ENCODE assay signal across 8 cellular contexts in the genomic region with DNA sequence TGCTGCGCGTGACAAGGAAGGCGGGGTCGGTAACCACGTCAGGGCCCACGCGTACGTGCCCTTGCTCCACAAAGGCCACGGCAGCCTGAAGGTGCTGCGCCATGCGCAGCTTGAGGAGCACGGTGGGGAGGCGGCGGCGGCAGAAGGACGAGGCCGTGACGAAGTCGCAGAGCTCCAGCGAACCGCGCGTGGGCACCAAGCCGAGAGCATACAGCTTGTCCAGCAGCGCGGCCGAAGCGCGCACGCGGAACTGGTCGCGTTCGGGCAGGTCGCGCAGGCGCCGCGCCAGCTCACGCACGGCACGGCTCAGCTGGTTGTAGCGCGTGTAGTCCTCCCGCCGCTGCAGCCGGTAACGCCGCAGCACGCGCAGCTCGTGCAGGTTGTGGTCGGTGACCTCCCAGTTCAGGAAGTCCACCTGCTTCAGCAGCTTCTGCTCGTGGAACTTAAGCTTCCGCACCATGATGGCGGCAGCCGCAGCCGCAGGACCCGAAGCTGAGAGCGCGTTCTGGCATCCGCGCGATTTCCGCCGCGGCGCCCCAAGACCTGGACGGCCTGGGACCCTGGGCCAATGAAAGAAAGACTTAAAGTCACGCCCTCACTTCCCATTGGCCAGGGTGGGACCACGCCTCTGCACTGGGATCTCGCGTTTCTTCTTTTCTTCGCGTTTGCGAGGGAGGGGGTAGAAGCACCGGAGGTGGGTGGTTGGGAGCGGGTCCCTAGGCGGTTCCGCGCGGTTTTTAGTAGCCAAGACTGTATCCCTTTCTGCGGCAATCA. TPM values are rescaled to one million over a fixed set of nuclear protein-coding genes. Genes with fewer than 3 reads are reported as not detected.
DNase-seq lines count a peak whose midpoint lies in the region; ATAC-seq and TF ChIP-seq lines count a peak whose summit lies in the region.

A gene with protein sequence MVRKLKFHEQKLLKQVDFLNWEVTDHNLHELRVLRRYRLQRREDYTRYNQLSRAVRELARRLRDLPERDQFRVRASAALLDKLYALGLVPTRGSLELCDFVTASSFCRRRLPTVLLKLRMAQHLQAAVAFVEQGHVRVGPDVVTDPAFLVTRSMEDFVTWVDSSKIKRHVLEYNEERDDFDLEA (minus strand): TSS at position 516 of the 774 bp plus-strand sequence. CDS start 56 bp downstream, at position 460.

- H4K20me1 ChIP-seq in PC-9 (ENCODE audit: insufficient read depth), result peaks cover 8% of the 10 kb centered on the region

- POLR2A ChIA-PET in PC-9 (lab: Charles Lee; ENCODE audit: unreplicated experiment), result interaction anchor here (0.6 to 1.2 kb wide), 8 partner anchors 14 to 548 kb away, joined by 3 to 21 read pairs (median 5); a partner anchor contains a TSS

- BruUV-seq in PC-9 (replicated peaks; lab: Mats Ljungman, UMichigan), result no TSS peak

- peaks cover 44% of the 10 kb centered on the region for H3K79me2 ChIP-seq in PC-9 (ENCODE audit: low read depth)

- H3K36me3 ChIP-seq in PC-9 (ENCODE audit: low read depth), result no peaks in the 10 kb centered on the region; the same call in 1 of the 2 replicates
- peaks cover 0 to 5% of the 10 kb centered on the region in 2 donors for H3K36me3 ChIP-seq in mucosa of rectum (ENCODE audit: control insufficient read depth in 2 of 2, insufficient read depth in 2 of 2, low read length in 2 of 2)

- H3F3A ChIP-seq in PC-9 (ENCODE audit: insufficient read depth, low read depth), result peaks cover 23% of the 10 kb centered on the region

- H3K9me3 ChIP-seq in PC-9 (ENCODE audit: insufficient read depth, low read depth) (no peaks in the 10 kb centered on the region), mucosa of rectum (ENCODE audit: control insufficient read depth in 2 of 2, low read length in 2 of 2) (no peaks in the 10 kb centered on the region)

- H3K4me1 ChIP-seq in PC-9 (replicated peaks; ENCODE audit: insufficient read depth) (peaks cover 38% of the 10 kb centered on the region), mucosa of rectum (ENCODE audit: control insufficient read depth in 2 of 2, insufficient read depth in 2 of 2, low read length in 2 of 2) (peaks cover 21 to 22% of the 10 kb centered on the region in 2 donors)

- H3K4me2 ChIP-seq in PC-9, result peak within 1 kb of the TSS; percentile 83

- DNase-seq in DMS153 (lab: John Stamatoyannopoulos, UW), result peak; percentile 87
- DNase-seq in Jurkat, Clone E6-1 (ENCODE audit: low read depth, low spot score), result peak; percentile 98
- peak; percentile 92 to 93 for DNase-seq in PC-9
- DNase-seq in activated T-cell treated with anti-CD3 and anti-CD28 coated beads, Interleukin-2, amount 50 U/mL, for 1 hour, result peak; percentile 89
- DNase-seq in epithelial cell of proximal tubule (ENCODE audit: low read depth), result peak; percentile 76
- DNase-seq in stimulated activated CD8-positive, alpha-beta memory T cell treated with anti-CD3 and anti-CD28 coated beads, Interleukin-4, amount 100 ng/mL, for 48 hours, result peak; percentile 94

- peak; percentile 85 for ATAC-seq in GM21619 (IDR thresholded peaks at IDR 0.05; ENCODE audit: unreplicated experiment)

- peak within 1 kb of the TSS; percentile 84 for H2AFZ ChIP-seq in PC-9

- no peaks in the 10 kb centered on the region for H3K9me2 ChIP-seq in PC-9 (ENCODE audit: insufficient read depth)

- H3K27me3 ChIP-seq in PC-9 (ENCODE audit: insufficient read depth, low read depth), result no peaks in the 10 kb centered on the region
- H3K27me3 ChIP-seq in mucosa of rectum (ENCODE audit: control insufficient read depth in 2 of 2, insufficient read depth in 2 of 2, low read length in 2 of 2), result no peaks in the 10 kb centered on the region

- H3K27ac ChIP-seq in PC-9 (peak within 1 kb of the TSS; percentile 70), mucosa of rectum (ENCODE audit: low read depth in 2 of 2, low read length in 2 of 2) (peak within 1 kb of the TSS; percentile 96 to 99)

- TF ChIP-seq CTCF in PC-9 (conservative IDR thresholded peaks at IDR 0.05) (no peak), epithelial cell of proximal tubule (conservative IDR thresholded peaks at IDR 0.05; ENCODE audit: low read depth, low read length) (no peak)

- intact Hi-C loops in PC-9 (cut with micrococcal nuclease; ENCODE audit: unreplicated experiment), result loop anchor here (2.0 to 5.0 kb wide), 6 partner anchors 13 to 273 kb away; a partner anchor contains a TSS

- peak within 1 kb of the TSS; percentile 66 for H3K4me3 ChIP-seq in Jurkat, Clone E6-1 (ENCODE audit: low read length)
- H3K4me3 ChIP-seq in PC-9, result peak within 1 kb of the TSS; percentile 88
- H3K4me3 ChIP-seq in epithelial cell of proximal tubule (ENCODE audit: low read depth, low read length), result peak within 1 kb of the TSS; percentile 89
- peak within 1 kb of the TSS; percentile 95 to 97 for H3K4me3 ChIP-seq in mucosa of rectum (ENCODE audit: low read length in 2 of 2)

- CTCF ChIA-PET in PC-9 (lab: Charles Lee), result interaction anchor here (1.0 kb wide), 1 partner anchor 272 kb away, joined by 3 read pairs; no protein-coding TSS in a partner anchor

- H3K9ac ChIP-seq in mucosa of rectum (ENCODE audit: low read depth in 1 of 2, low read length in 2 of 2), result peak within 1 kb of the TSS; percentile 94 to 99

RNA-seq across cellular contexts. Expression of the gene that starts here (rescaled TPM):
- polyA plus RNA-seq in Jurkat, Clone E6-1 (2012; ENCODE audit: insufficient read depth, insufficient read length), result 97.7 TPM
- 45.4 and 53.0 TPM in 2 replicates for total RNA-seq in PC-9 (2021)
- total RNA-seq in epithelial cell of proximal tubule, result 73.9 and 136 TPM in 2 replicates

Comparison
In these comparisons a context has a peak if more than half of its experiments do, and no peak if none do; other contexts are left out.
1. Peak in every context shown above with its lines: DNase-seq, ATAC-seq, H3K4me3 ChIP-seq and H3K27ac ChIP-seq.